16 cellular contexts compared by ENCODE assay signal in the genomic region with DNA sequence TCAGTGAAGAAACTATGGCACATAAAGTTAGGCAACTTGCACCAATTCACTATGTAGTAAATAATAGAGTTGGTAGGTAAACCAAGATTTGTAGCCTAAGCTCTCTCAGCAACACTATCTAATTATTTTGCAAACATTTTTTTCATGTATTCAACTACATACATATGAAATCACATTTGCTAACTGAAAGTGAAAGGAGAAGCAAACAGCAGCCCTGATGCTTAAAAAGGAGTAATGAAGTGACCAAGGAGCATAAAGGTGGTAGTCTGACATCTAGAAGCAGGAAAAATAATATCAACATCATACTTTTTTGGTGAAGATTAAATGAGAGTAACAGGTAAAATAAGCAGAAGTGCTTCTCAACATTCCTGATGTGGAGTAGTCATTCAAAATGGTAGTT.
A peak's percentile ranks its signal among the peaks of the same experiment; 100 is the strongest.
DNase-seq lines count a peak whose midpoint lies in the region; ATAC-seq and TF ChIP-seq lines count a peak whose summit lies in the region.
"Had no signal": no experiment of that assay in that cellular context is flagged by ENCODE, and none has a peak within 500 bp of the region (broad histone marks: within the 10 kb centered on the region; RNA-seq: fewer than 3 reads in every experiment).

No MANE protein-coding gene starts in this region.

- CTCF ChIA-PET in GM10248 (lab: Yijun Ruan, JAX), result no interaction called here

- H3K27me3 ChIP-seq in right lobe of liver, result no peaks in the 10 kb centered on the region
- H3K27me3 ChIP-seq: tibial artery had no signal

- H3K9me3 ChIP-seq in right lobe of liver, result no peaks in the 10 kb centered on the region
- H3K9me3 ChIP-seq: Caco-2, tibial artery had no signal

- no peak overlapping the region for H3K4me3 ChIP-seq in right lobe of liver
- H3K4me3 ChIP-seq: PC-9, tibial artery had no signal

- TF ChIP-seq POLR2A in right lobe of liver (IDR thresholded peaks at IDR 0.05), result no peak

- H3K27ac ChIP-seq in right lobe of liver, result no peak overlapping the region
- H3K27ac ChIP-seq: PC-9, tibial artery had no signal

- peak; percentile 4 for DNase-seq in GM10248 (ENCODE audit: extremely low spot score)
- peak; percentile 1 for DNase-seq in amniotic epithelial cell (ENCODE audit: low read depth)
- DNase-seq in right lobe of liver, result no peak
- no peak for DNase-seq in T-helper 2 cell
- DNase-seq in NCI-H2107 (lab: John Stamatoyannopoulos, UW), result no peak
- DNase-seq in NOMO-1 treated with dmso at 0.1 percent for 144 hours (lab: John Stamatoyannopoulos, UW; ENCODE audit: unreplicated experiment), result no peak
- DNase-seq: activated CD8-positive, alpha-beta memory T cell treated with anti-CD3 and anti-CD28 coated beads for 24 hours; activated effector memory CD4-positive, alpha-beta T cell treated with anti-CD3 and anti-CD28 coated beads, Interleukin-2, amount 50 U/mL, for 16 hours; Caco-2; NCI-H1417 treated with DMSO at 0.1 percent for 48 hours; occipital lobe; PC-9; stimulated activated CD4-positive, alpha-beta T cell treated with anti-CD3 and anti-CD28 coated beads, Interleukin-4, amount 100 ng/mL, for 24 hours; tibial artery had no signal

- TF ChIP-seq CTCF in GM10248 (IDR thresholded peaks at IDR 0.05; ENCODE audit: control extremely low read depth, extremely low read depth, low read depth, missing control alignments), result no peak
- TF ChIP-seq CTCF in right lobe of liver (IDR thresholded peaks at IDR 0.05), result no peak

- ATAC-seq in GM19035 (IDR thresholded peaks at IDR 0.05; ENCODE audit: unreplicated experiment) (peak; percentile 86), HG03159 (IDR thresholded peaks at IDR 0.05; ENCODE audit: unreplicated experiment) (peak; percentile 76), right lobe of liver (no peak)

- POLR2A ChIA-PET in GM10248 (lab: Yijun Ruan, JAX), result no interaction called here

- H3K36me3 ChIP-seq in right lobe of liver, result no peaks in the 10 kb centered on the region
- H3K36me3 ChIP-seq: tibial artery had no signal

- intact Hi-C loops in right lobe of liver (cut with DNase I), result no loop called here

- no peaks in the 10 kb centered on the region for H3K4me1 ChIP-seq in right lobe of liver
- H3K4me1 ChIP-seq: Caco-2, tibial artery had no signal

Comparison
In these comparisons a context has a peak if more than half of its experiments do, and no peak if none do; other contexts are left out.
1. DNase-seq: peak in GM10248 (single experiment) and amniotic epithelial cell (single experiment); none in right lobe of liver (0 of 3), T-helper 2 cell (0 of 5), NCI-H2107 (single experiment) and NOMO-1 treated with dmso at 0.1 percent for 144 hours (single experiment).
2. ATAC-seq: peak in GM19035 (single experiment) and HG03159 (single experiment); none in right lobe of liver (0 of 4).